Comparison of ENCODE assay signal across 9 cellular contexts in genomic region chr17:6574689-6575595, GRCh38. TPM values are rescaled to one million over a fixed set of nuclear protein-coding genes. Genes with fewer than 3 reads are reported as not detected.
DNase-seq lines count a peak whose midpoint lies in the region; ATAC-seq and TF ChIP-seq lines count a peak whose summit lies in the region.
"Had no signal": no experiment of that assay in that cellular context is flagged by ENCODE, and none has a peak within 500 bp of the region (broad histone marks: within the 10 kb centered on the region; RNA-seq: fewer than 3 reads in every experiment).

No MANE protein-coding gene starts in this region.

- H3K27me3 ChIP-seq in adipocyte (replicated peaks; ENCODE audit: control insufficient read depth, insufficient read depth, low read length) (no peaks in the 10 kb centered on the region), vagina (no peaks in the 10 kb centered on the region)

- DNase-seq in GM10248 (ENCODE audit: extremely low spot score) (peak; percentile 82), NOMO-1 (lab: John Stamatoyannopoulos, UW; ENCODE audit: unreplicated experiment in 2 of 2) (peak; percentile 12 to 13), adipocyte (ENCODE audit: low read depth) (peak; percentile 52), left lobe of liver (ENCODE audit: low spot score) (no peak), COR-L47 (lab: John Stamatoyannopoulos, UW) (no peak), NCI-H69 (lab: John Stamatoyannopoulos, UW) (no peak), vagina (ENCODE audit: extremely low spot score in 2 of 2) (no peak)
- peak; percentile 14 to 21 for DNase-seq in stimulated activated CD8-positive, alpha-beta memory T cell treated with anti-CD3 and anti-CD28 coated beads, Interleukin-4, amount 100 ng/mL, for 4 hours (ENCODE audit: low read depth in 2 of 2, low spot score in 1 of 2)

- intact Hi-C loops in vagina (cut with DNase I): no loop called here

- H3K9me3 ChIP-seq in adipocyte (ENCODE audit: control insufficient read depth, low read length) (no peaks in the 10 kb centered on the region), vagina (no peaks in the 10 kb centered on the region)

- POLR2A ChIA-PET in GM10248 (lab: Yijun Ruan, JAX): no interaction called here

- H3K27ac ChIP-seq in vagina: no peak overlapping the region
- H3K27ac ChIP-seq: KMS-11 had no signal

- no peak for TF ChIP-seq POLR2A in vagina (IDR thresholded peaks at IDR 0.05)

- peak overlapping the region; percentile 34 for H3K4me3 ChIP-seq in adipocyte (ENCODE audit: low read length)
- no peak overlapping the region for H3K4me3 ChIP-seq in vagina

- CTCF ChIA-PET in GM10248 (lab: Yijun Ruan, JAX): no interaction called here

- H3K9ac ChIP-seq in adipocyte (ENCODE audit: low read length): no peak overlapping the region
- H3K9ac ChIP-seq: KMS-11 had no signal

- TF ChIP-seq CTCF in GM10248 (IDR thresholded peaks at IDR 0.05; ENCODE audit: control extremely low read depth, extremely low read depth, low read depth, missing control alignments): peak; percentile 9
- no peak for TF ChIP-seq CTCF in vagina (IDR thresholded peaks at IDR 0.05)

- H3K4me1 ChIP-seq in adipocyte (ENCODE audit: control insufficient read depth, insufficient read depth, low read length) (peaks cover 20% of the 10 kb centered on the region), vagina (peaks cover 25% of the 10 kb centered on the region)

- ATAC-seq in left lobe of liver: peak; percentile 69

- H3K36me3 ChIP-seq in adipocyte (ENCODE audit: control insufficient read depth, insufficient read depth, low read length, severe bottlenecking) (peaks cover 24% of the 10 kb centered on the region), vagina (no peaks in the 10 kb centered on the region)

RNA-seq across cellular contexts. Expression of gene PITPNM3, which starts 18.6 kb away (rescaled TPM):
- 1.8 TPM for total RNA-seq in left lobe of liver
- total RNA-seq in vagina: 8.6 TPM

Comparison
In these comparisons a context has a peak if more than half of its experiments do, and no peak if none do; other contexts are left out.
1. DNase-seq: peak in GM10248 (single experiment), NOMO-1 (2 of 2), adipocyte (single experiment) and stimulated activated CD8-positive, alpha-beta memory T cell treated with anti-CD3 and anti-CD28 coated beads, Interleukin-4, amount 100 ng/mL, for 4 hours (2 of 2); none in left lobe of liver (single experiment), COR-L47 (single experiment), NCI-H69 (single experiment) and vagina (0 of 2).